ENCODE assay signal across 28 cellular contexts in the genomic region with DNA sequence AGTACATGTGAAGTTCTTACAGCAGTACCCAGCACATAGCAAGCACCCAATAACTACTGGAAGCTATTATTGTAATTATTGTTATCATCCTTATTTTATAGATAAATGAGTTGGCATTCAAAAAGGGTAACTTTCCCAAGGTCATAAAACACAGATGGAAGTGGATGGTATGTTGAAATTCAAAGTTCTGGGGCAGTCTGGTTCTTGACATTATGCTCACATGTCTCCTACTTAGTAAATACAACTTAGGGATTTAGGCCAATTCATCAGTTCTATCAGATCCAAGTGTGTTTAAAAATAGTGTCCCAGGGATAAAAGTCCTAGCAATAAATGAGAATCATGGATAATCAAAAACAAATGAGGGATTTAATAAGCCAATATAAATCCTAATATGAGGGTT.
"Had no signal": no experiment of that assay in that cellular context is flagged by ENCODE, and none has a peak within 500 bp of the region (broad histone marks: within the 10 kb centered on the region; RNA-seq: fewer than 3 reads in every experiment).

No MANE protein-coding gene starts in this region.

- ATAC-seq: left colon; left lung; lower lobe of right lung; naive thymus-derived CD8-positive, alpha-beta T cell; stimulated activated naive B cell treated with anti-CD40 and anti-IgM and Interleukin-4, amounts not matched to agents 10 μg/mL and 1 μg/mL and 100 μg/mL, for 72 hours; stimulated activated naive CD8-positive, alpha-beta T cell treated with anti-CD3 and anti-CD28 coated beads, Interleukin-15, Interleukin-2, amounts not matched to agents 100 U/mL and 50 U/mL, for 24 hours had no signal

- H3K4me1 ChIP-seq: left lung, lower lobe of right lung, neural progenitor cell, right atrium auricular region, testis, transverse colon, upper lobe of left lung had no signal

- H2AFZ ChIP-seq: neural progenitor cell had no signal

- H3K27me3 ChIP-seq: left lung, neural progenitor cell, neutrophil, ovary, right atrium auricular region, stomach, testis, thyroid gland, transverse colon, upper lobe of left lung, vagina had no signal

- H3K9ac ChIP-seq: neural progenitor cell had no signal

- H3K36me3 ChIP-seq: left lung, lower lobe of right lung, neural progenitor cell, neutrophil, ovary, right atrium auricular region, stomach, thyroid gland, transverse colon, upper lobe of left lung, vagina had no signal

- H3K9me3 ChIP-seq: left lung, lower lobe of right lung, neutrophil, ovary, right atrium auricular region, stomach, testis, thyroid gland, transverse colon, upper lobe of left lung, vagina had no signal

- DNase-seq: hypothalamus; immature natural killer cell; kidney; left colon; left lung; lower lobe of right lung; mammary epithelial cell; mesenchymal stem cell; naive thymus-derived CD8-positive, alpha-beta T cell; nephron progenitor cell; occipital lobe; ovary; stimulated activated CD4-positive, alpha-beta T cell treated with anti-CD3 and anti-CD28 coated beads, Interleukin-12 subunit alpha, Interleukin-12 subunit beta, amount 100 ng/mL, for 4 hours; stimulated activated CD4-positive, alpha-beta T cell treated with anti-CD3 and anti-CD28 coated beads, Interleukin-15, amount 100 ng/mL, for 24 hours; stimulated activated CD4-positive, alpha-beta T cell treated with anti-CD3 and anti-CD28 coated beads, Interleukin-2, amount 100 ng/mL, for 24 hours; stimulated activated CD4-positive, alpha-beta T cell treated with anti-CD3 and anti-CD28 coated beads, Interleukin-4, amount 100 ng/mL, for 1 hour; stimulated activated naive B cell treated with anti-CD40 and anti-IgM and Interleukin-4, amounts not matched to agents 10 μg/mL and 1 μg/mL and 100 μg/mL, for 72 hours; stimulated activated naive CD8-positive, alpha-beta T cell treated with anti-CD3 and anti-CD28 coated beads, Interleukin-15, Interleukin-2, amounts not matched to agents 100 U/mL and 50 U/mL, for 24 hours; stomach; testis; thyroid gland; transverse colon; upper lobe of left lung had no signal

- H3K4me2 ChIP-seq: neural progenitor cell had no signal

- H3K27ac ChIP-seq: left lung, lower lobe of right lung, neural progenitor cell, neutrophil, ovary, right atrium auricular region, skin epidermis, stomach, testis, transverse colon, upper lobe of left lung, vagina had no signal

- H3K4me3 ChIP-seq: left lung, lower lobe of right lung, neural progenitor cell, ovary, right atrium auricular region, skin epidermis, stomach, testis, thyroid gland, transverse colon, upper lobe of left lung, vagina had no signal
